In genomic region chr20:32562495-32562911, GRCh38 we compare ENCODE assay signal across 17 cellular contexts. TPM values are rescaled to one million over a fixed set of nuclear protein-coding genes. Genes with fewer than 3 reads are reported as not detected.
DNase-seq lines count a peak whose midpoint lies in the region; ATAC-seq and TF ChIP-seq lines count a peak whose summit lies in the region.
"Had no signal": no experiment of that assay in that cellular context is flagged by ENCODE, and none has a peak within 500 bp of the region (broad histone marks: within the 10 kb centered on the region; RNA-seq: fewer than 3 reads in every experiment).

No MANE protein-coding gene starts in this region.

- H3K14ac ChIP-seq in neuronal stem cell (ENCODE audit: low read length) = no peak overlapping the region

- peak overlapping the region; percentile 42 for H3K9ac ChIP-seq in NT2/D1 (ENCODE audit: insufficient read length, low read depth)
- no peak overlapping the region for H3K9ac ChIP-seq in endodermal cell (ENCODE audit: extremely low read depth, low read length, poor library complexity, severe bottlenecking)
- no peak overlapping the region for H3K9ac ChIP-seq in neuronal stem cell (ENCODE audit: low read depth, low read length, poor library complexity)

- H3K18ac ChIP-seq in neuronal stem cell (ENCODE audit: low read length) = peak overlapping the region; percentile 90

- TF ChIP-seq EP300 in upper lobe of left lung (IDR thresholded peaks at IDR 0.05) = no peak

- 13 to 35% methylated on average over 2 to 5 of the region's 5 CpGs for WGBS in endodermal cell (ENCODE audit: insufficient coverage in 1 of 2, insufficient read length in 1 of 2), 2 experiments
- no CpG with 5 or more reads among the region's 5 CpGs for WGBS in neuronal stem cell (ENCODE audit: extremely low coverage in 2 of 2, insufficient read length in 2 of 2, insufficient replicate concordance in 1 of 2), 2 donors
- WGBS in upper lobe of left lung, 2 donors = 62 to 72% methylated on average over 5 of the region's 5 CpGs

- no peaks in the 10 kb centered on the region for H3K27me3 Mint-ChIP-seq in endodermal cell (ENCODE audit: insufficient read depth)

- H2BK120ac ChIP-seq in neuronal stem cell (ENCODE audit: low read depth, low read length) = no peak overlapping the region

- H3K4me1 ChIP-seq in NT2/D1 (ENCODE audit: insufficient read depth, insufficient read length) (peaks cover 35% of the 10 kb centered on the region), endodermal cell (ENCODE audit: control insufficient read depth, insufficient read depth, low read length) (peaks cover 5% of the 10 kb centered on the region), neuronal stem cell (ENCODE audit: control insufficient read depth in 2 of 2, insufficient read depth in 1 of 2, low read depth in 1 of 2, low read length in 2 of 2) (peaks cover 37 to 38% of the 10 kb centered on the region in 2 donors), upper lobe of left lung (peaks cover 4 to 13% (median 6%) of the 10 kb centered on the region in 4 donors), upper lobe of right lung (no peaks in the 10 kb centered on the region)
- H3K4me1 ChIP-seq: foreskin keratinocyte had no signal

- H3K4me2 ChIP-seq in neuronal stem cell (ENCODE audit: insufficient read depth, low read length, poor library complexity, severe bottlenecking) = no peak overlapping the region

- H2BK15ac ChIP-seq in neuronal stem cell (ENCODE audit: low read length) = peak overlapping the region; percentile 62

- no peak overlapping the region for H2BK12ac ChIP-seq in neuronal stem cell (ENCODE audit: low read length)

- H3K27me3 ChIP-seq in H7 (ENCODE audit: control insufficient read depth, insufficient read depth, low read length) (no peaks in the 10 kb centered on the region), NT2/D1 (ENCODE audit: insufficient read depth, insufficient read length) (no peaks in the 10 kb centered on the region), endodermal cell (ENCODE audit: control insufficient read depth, insufficient read depth, low read length, poor library complexity, severe bottlenecking) (no peaks in the 10 kb centered on the region), neuronal stem cell (ENCODE audit: control insufficient read depth in 3 of 3, insufficient read depth in 3 of 3, low read depth in 1 of 3, low read length in 3 of 3) (no peaks in the 10 kb centered on the region), upper lobe of left lung (no peaks in the 10 kb centered on the region), upper lobe of right lung (peaks cover 20% of the 10 kb centered on the region)

- H3K4me3 ChIP-seq in H7 (ENCODE audit: insufficient read depth, low read depth, low read length) (no peak overlapping the region), NT2/D1 (ENCODE audit: insufficient read length, low read depth) (no peak overlapping the region), endodermal cell (ENCODE audit: low read length) (no peak overlapping the region), neuronal stem cell (ENCODE audit: low read length in 2 of 2) (no peak overlapping the region), upper lobe of left lung (no peak overlapping the region), upper lobe of right lung (no peak overlapping the region)

- H3K9me3 ChIP-seq in NT2/D1 (ENCODE audit: insufficient read depth, low read length) (no peaks in the 10 kb centered on the region), endodermal cell (ENCODE audit: control insufficient read depth, low read length) (no peaks in the 10 kb centered on the region), neuronal stem cell (replicated peaks in 1 of 2; ENCODE audit: control insufficient read depth in 2 of 2, insufficient read depth in 1 of 2, low read depth in 1 of 2, low read length in 2 of 2) (no peaks in the 10 kb centered on the region), upper lobe of left lung (no peaks in the 10 kb centered on the region), upper lobe of right lung (no peaks in the 10 kb centered on the region)

- peak overlapping the region; percentile 11 for H3K27ac Mint-ChIP-seq in endodermal cell
- H3K27ac Mint-ChIP-seq: CD14-positive monocyte had no signal

- H2AFZ ChIP-seq in neuronal stem cell (ENCODE audit: low read length) = peak overlapping the region; percentile 17

- no peak overlapping the region for H4K8ac ChIP-seq in neuronal stem cell (ENCODE audit: low read depth, low read length)

- H3K79me1 ChIP-seq in neuronal stem cell (ENCODE audit: low read depth, low read length) = peaks cover 2% of the 10 kb centered on the region

- H2AK5ac ChIP-seq in neuronal stem cell (ENCODE audit: low read depth, low read length) = peak overlapping the region; percentile 64

- H3K4ac ChIP-seq in neuronal stem cell (ENCODE audit: low read length) = no peak overlapping the region

- no peak overlapping the region for H3K4me3 Mint-ChIP-seq in endodermal cell

- intact Hi-C loops in upper lobe of right lung (cut with DNase I) = no loop called here

- TF ChIP-seq CTCF in endodermal cell (conservative IDR thresholded peaks at IDR 0.05) (no peak), upper lobe of left lung (IDR thresholded peaks at IDR 0.05) (no peak), upper lobe of right lung (IDR thresholded peaks at IDR 0.05) (no peak)

- H2BK5ac ChIP-seq in neuronal stem cell (ENCODE audit: low read length) = no peak overlapping the region

- no peaks in the 10 kb centered on the region for H3K9me3 Mint-ChIP-seq in endodermal cell

- H3K4me1 Mint-ChIP-seq in endodermal cell = peaks cover 23% of the 10 kb centered on the region

- H3K23ac ChIP-seq in neuronal stem cell (ENCODE audit: low read depth, low read length, poor library complexity) = peak overlapping the region; percentile 29

- ATAC-seq in HG03378 (IDR thresholded peaks at IDR 0.05; ENCODE audit: unreplicated experiment) = no peak
- ATAC-seq in upper lobe of left lung (ENCODE audit: low FRiP score in 2 of 2) = no peak
- no peak for ATAC-seq in upper lobe of right lung
- ATAC-seq: foreskin keratinocyte, sciatic nerve had no signal

- no peak for TF ChIP-seq POLR2A in upper lobe of left lung (IDR thresholded peaks at IDR 0.05)

- DNase-seq in H7 (peak; percentile 87), NT2/D1 (ENCODE audit: low read depth, low spot score) (no peak), endodermal cell (peak; percentile 76), neuronal stem cell (ENCODE audit: low spot score) (no peak), upper lobe of left lung (no peak), upper lobe of right lung (no peak)
- DNase-seq: activated T-cell treated with anti-CD3 and anti-CD28 coated beads for 4 hours; effector CD8-positive, alpha-beta T cell; foreskin keratinocyte; islet precursor cell; Kasumi-1; NCI-H1930; stimulated activated CD4-positive, alpha-beta T cell treated with anti-CD3 and anti-CD28 coated beads, Interleukin-4, amount 100 ng/mL, for 4 hours; stimulated activated naive CD4-positive, alpha-beta T cell had no signal

- H3K27ac ChIP-seq in endodermal cell (ENCODE audit: low read depth, low read length) (no peak overlapping the region), neuronal stem cell (replicated peaks; ENCODE audit: low read length) (no peak overlapping the region), upper lobe of left lung (no peak overlapping the region), upper lobe of right lung (no peak overlapping the region)
- H3K27ac ChIP-seq: foreskin keratinocyte had no signal

- H3K36me3 Mint-ChIP-seq in endodermal cell (ENCODE audit: low read depth) = no peaks in the 10 kb centered on the region

- H3K36me3 ChIP-seq in H7 (replicated peaks; ENCODE audit: control insufficient read depth, insufficient read depth, low read length) = no peaks in the 10 kb centered on the region
- no peaks in the 10 kb centered on the region for H3K36me3 ChIP-seq in NT2/D1 (ENCODE audit: insufficient read depth, insufficient read length, low read length)
- no peaks in the 10 kb centered on the region for H3K36me3 ChIP-seq in endodermal cell (ENCODE audit: control insufficient read depth, insufficient read depth, low read length)
- no peaks in the 10 kb centered on the region for H3K36me3 ChIP-seq in neuronal stem cell (replicated peaks in 1 of 2; ENCODE audit: control insufficient read depth in 2 of 2, insufficient read depth in 2 of 2, low read length in 2 of 2)
- no peaks in the 10 kb centered on the region for H3K36me3 ChIP-seq in upper lobe of left lung
- H3K36me3 ChIP-seq in upper lobe of right lung = no peaks in the 10 kb centered on the region

- H4K91ac ChIP-seq in neuronal stem cell (ENCODE audit: low read depth, low read length, poor library complexity) = no peak overlapping the region

RNA-seq across cellular contexts. Expression of gene NOL4L, which starts 22.6 kb away (rescaled TPM):
- 26.6 and 28.1 TPM in 2 replicates for total RNA-seq in H7 (2014; rRNA removed; shearing (Covaris generic))
- 10 to 100 TPM; 39.6 to 50.7 TPM for total RNA-seq in endodermal cell
- polyA plus RNA-seq in endodermal cell (2013, experiment 1 of 2) = 44.8 TPM
- 45.4 TPM for polyA plus RNA-seq in endodermal cell (2013, experiment 2 of 2)
- polyA plus RNA-seq in neuronal stem cell (2013, experiment 1 of 2) = 27.2 TPM
- 27.3 TPM for polyA plus RNA-seq in neuronal stem cell (2013, experiment 2 of 2)
- 10 to 100 TPM; 13.4 to 40.2 (median 19.0) TPM for total RNA-seq in upper lobe of left lung
- 19.7 TPM for total RNA-seq in upper lobe of right lung

Comparison
In these comparisons a context has a peak if more than half of its experiments do, and no peak if none do; other contexts are left out.
1. DNase-seq: peak in H7 (single experiment) and endodermal cell (single experiment); none in NT2/D1 (single experiment), neuronal stem cell (single experiment), upper lobe of left lung (0 of 2) and upper lobe of right lung (single experiment).